Comparison of ENCODE assay signal across 24 cellular contexts in the genomic region with DNA sequence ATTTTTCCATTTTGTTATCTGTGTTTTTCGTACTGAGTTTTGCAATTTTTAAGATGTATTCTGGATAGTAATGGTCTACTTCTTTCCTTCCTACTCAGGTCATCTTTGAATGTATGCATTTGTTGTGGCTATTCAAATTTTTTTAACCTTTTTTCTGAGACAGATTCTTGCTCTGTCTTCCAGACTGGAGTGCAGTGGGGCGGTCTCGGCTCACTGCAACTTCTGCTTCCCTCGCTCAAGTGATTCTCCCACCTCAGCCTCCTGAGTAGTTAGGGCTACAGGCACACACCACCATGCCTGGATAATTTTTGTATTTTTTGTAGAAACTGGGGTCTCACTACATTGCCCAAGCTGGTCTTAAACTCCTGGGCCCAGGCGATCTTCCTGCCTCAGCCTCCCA. TPM values are rescaled to one million over a fixed set of nuclear protein-coding genes. Genes with fewer than 3 reads are reported as not detected.
DNase-seq lines count a peak whose midpoint lies in the region; ATAC-seq and TF ChIP-seq lines count a peak whose summit lies in the region.
"Had no signal": no experiment of that assay in that cellular context is flagged by ENCODE, and none has a peak within 500 bp of the region (broad histone marks: within the 10 kb centered on the region; RNA-seq: fewer than 3 reads in every experiment).

No MANE protein-coding gene starts in this region.

- H3K9ac ChIP-seq in parathyroid adenoma, result no peak overlapping the region
- H3K9ac ChIP-seq: BLaER1 had no signal

- peak overlapping the region; percentile 33 for H3K27ac Mint-ChIP-seq in activated T-cell treated with anti-CD3 and anti-CD28 coated beads, Interleukin-2, amount 50 U/mL, for 24 hours
- peak overlapping the region; percentile 99 for H3K27ac Mint-ChIP-seq in endothelial cell (ENCODE audit: unreplicated experiment)
- H3K27ac Mint-ChIP-seq: activated naive CD4-positive, alpha-beta T cell treated with anti-CD3 and anti-CD28 coated beads for 36 hours; T-helper 1 cell treated with Interleukin-12 subunit alpha and Interleukin-12 subunit beta and Interleukin-4 antibody, amounts not matched to agents 30 μg/mL and 1 μg/mL, for 36 hours had no signal

- no peak overlapping the region for H3K4me3 Mint-ChIP-seq in activated T-cell treated with anti-CD3 and anti-CD28 coated beads, Interleukin-2, amount 50 U/mL, for 24 hours
- H3K4me3 Mint-ChIP-seq in endothelial cell (ENCODE audit: unreplicated experiment), result peak overlapping the region; percentile 31
- H3K4me3 Mint-ChIP-seq: activated naive CD4-positive, alpha-beta T cell treated with anti-CD3 and anti-CD28 coated beads for 36 hours; T-helper 1 cell treated with Interleukin-12 subunit alpha and Interleukin-12 subunit beta and Interleukin-4 antibody, amounts not matched to agents 30 μg/mL and 1 μg/mL, for 36 hours had no signal

- H3K9me3 ChIP-seq in parathyroid adenoma (ENCODE audit: control insufficient read depth, low read length) (no peaks in the 10 kb centered on the region), uterus (no peaks in the 10 kb centered on the region), body of pancreas (no peaks in the 10 kb centered on the region)
- H3K9me3 ChIP-seq: BLaER1, tibial nerve had no signal

- no peak overlapping the region for H3K4me2 ChIP-seq in parathyroid adenoma (ENCODE audit: low read length)
- H3K4me2 ChIP-seq: BLaER1 had no signal

- TF ChIP-seq POLR2A in uterus (IDR thresholded peaks at IDR 0.05) (no peak), body of pancreas (IDR thresholded peaks at IDR 0.05) (no peak)

- H3K79me2 ChIP-seq in parathyroid adenoma, result no peaks in the 10 kb centered on the region

- H3K27ac ChIP-seq in parathyroid adenoma (peak overlapping the region; percentile 63), uterus (peak overlapping the region; percentile 7 to 65), body of pancreas (no peak overlapping the region)
- H3K27ac ChIP-seq: BLaER1, VCaP had no signal

- H3K36me3 ChIP-seq in parathyroid adenoma (ENCODE audit: control insufficient read depth, insufficient read depth, low read length) (no peaks in the 10 kb centered on the region), uterus (no peaks in the 10 kb centered on the region), body of pancreas (replicated peaks in 1 of 2; ENCODE audit: insufficient read depth in 1 of 2, low read depth in 2 of 2) (peaks cover 0 to 3% of the 10 kb centered on the region in 2 donors)

- H3K4me1 ChIP-seq in parathyroid adenoma (peaks cover 13% of the 10 kb centered on the region), uterus (no peaks in the 10 kb centered on the region), body of pancreas (no peaks in the 10 kb centered on the region)
- H3K4me1 ChIP-seq: BLaER1 had no signal

- ATAC-seq in body of pancreas, result no peak
- ATAC-seq: PC-3 had no signal

- DNase-seq in activated T-cell treated with anti-CD3 and anti-CD28 coated beads, Interleukin-2, amount 50 U/mL, for 24 hours, result no peak
- no peak for DNase-seq in activated T-cell treated with anti-CD3 and anti-CD28 coated beads for 4 hours
- DNase-seq in endothelial cell (ENCODE audit: low spot score), result no peak
- DNase-seq in uterus, result no peak
- DNase-seq in body of pancreas, result no peak
- DNase-seq in stimulated activated CD4-positive, alpha-beta T cell treated with anti-CD3 and anti-CD28 coated beads, Interleukin-2, amount 100 ng/mL, for 48 hours, result no peak
- no peak for DNase-seq in DMS 273 treated with DMSO at 0.1 percent for 48 hours (lab: John Stamatoyannopoulos, UW)
- DNase-seq: activated naive CD4-positive, alpha-beta T cell treated with anti-CD3 and anti-CD28 coated beads for 36 hours; aorta; Calu3; HCEC 1CT; KG1; MV-4-11; NCI-H187; NCI-H2227 treated with DMSO at 0.1 percent for 48 hours; NCI-H82; PC-3; SIG-M5; stimulated activated CD4-positive, alpha-beta T cell treated with anti-CD3 and anti-CD28 coated beads, Interleukin-12 subunit alpha, Interleukin-12 subunit beta, amount 100 ng/mL, for 4 hours had no signal

- H3K36me3 Mint-ChIP-seq in activated T-cell treated with anti-CD3 and anti-CD28 coated beads, Interleukin-2, amount 50 U/mL, for 24 hours (ENCODE audit: low read depth), result peaks cover 79% of the 10 kb centered on the region
- H3K36me3 Mint-ChIP-seq in endothelial cell (ENCODE audit: low read depth, unreplicated experiment), result peaks cover 4% of the 10 kb centered on the region

- H2AFZ ChIP-seq in parathyroid adenoma, result no peak overlapping the region

- no peak for TF ChIP-seq CTCF in endothelial cell (IDR thresholded peaks at IDR 0.05; ENCODE audit: unreplicated experiment)
- TF ChIP-seq CTCF in parathyroid adenoma (IDR thresholded peaks at IDR 0.05), result no peak
- no peak for TF ChIP-seq CTCF in uterus (IDR thresholded peaks at IDR 0.05)
- no peak for TF ChIP-seq CTCF in body of pancreas (IDR thresholded peaks at IDR 0.05)

- no peaks in the 10 kb centered on the region for H3K9me3 Mint-ChIP-seq in activated T-cell treated with anti-CD3 and anti-CD28 coated beads, Interleukin-2, amount 50 U/mL, for 24 hours
- no peaks in the 10 kb centered on the region for H3K9me3 Mint-ChIP-seq in endothelial cell (ENCODE audit: unreplicated experiment)
- H3K9me3 Mint-ChIP-seq: activated naive CD4-positive, alpha-beta T cell treated with anti-CD3 and anti-CD28 coated beads for 36 hours; T-helper 1 cell treated with Interleukin-12 subunit alpha and Interleukin-12 subunit beta and Interleukin-4 antibody, amounts not matched to agents 30 μg/mL and 1 μg/mL, for 36 hours had no signal

- H3K4me1 Mint-ChIP-seq in activated T-cell treated with anti-CD3 and anti-CD28 coated beads, Interleukin-2, amount 50 U/mL, for 24 hours (ENCODE audit: low read depth), result peaks cover 16% of the 10 kb centered on the region
- peaks cover 30% of the 10 kb centered on the region for H3K4me1 Mint-ChIP-seq in endothelial cell (ENCODE audit: unreplicated experiment)

- no peaks in the 10 kb centered on the region for H3K27me3 Mint-ChIP-seq in activated T-cell treated with anti-CD3 and anti-CD28 coated beads, Interleukin-2, amount 50 U/mL, for 24 hours
- H3K27me3 Mint-ChIP-seq in endothelial cell (ENCODE audit: unreplicated experiment), result peaks cover 2% of the 10 kb centered on the region

- no peak overlapping the region for H3K4me3 ChIP-seq in parathyroid adenoma (ENCODE audit: low read depth, low read length)
- H3K4me3 ChIP-seq in uterus, result no peak overlapping the region
- no peak overlapping the region for H3K4me3 ChIP-seq in body of pancreas
- H3K4me3 ChIP-seq: BLaER1, tibial nerve had no signal

- no peaks in the 10 kb centered on the region for H3K27me3 ChIP-seq in parathyroid adenoma (ENCODE audit: control insufficient read depth, insufficient read depth, low read length)
- H3K27me3 ChIP-seq in uterus, result no peaks in the 10 kb centered on the region
- no peaks in the 10 kb centered on the region for H3K27me3 ChIP-seq in body of pancreas
- H3K27me3 ChIP-seq: BLaER1, tibial nerve had no signal

- WGBS in body of pancreas, 2 donors, result 87 to 88% methylated on average over 5 of the region's 5 CpGs

- intact Hi-C loops in uterus (cut with DNase I; ENCODE audit: low total_unique reads), result no loop called here
- intact Hi-C loops in body of pancreas (cut with DNase I), result no loop called here

RNA-seq across cellular contexts. Expression of gene VPS35L, which starts 33.6 kb away (rescaled TPM):
- total RNA-seq in endothelial cell (ENCODE audit: unreplicated experiment) (60.0 TPM), uterus (100 to 1,000 TPM in 2 of 4 donors, 10 to 100 TPM in 2; 34.8 to 110 (median 88.2) TPM), body of pancreas (10 to 100 TPM; 25.4 to 31.6 TPM)

Comparison
In these comparisons a context has a peak if more than half of its experiments do, and no peak if none do; other contexts are left out.
1. H3K27ac ChIP-seq: peak in parathyroid adenoma (single experiment) and uterus (2 of 2); none in body of pancreas (0 of 4).